In the genomic region with DNA sequence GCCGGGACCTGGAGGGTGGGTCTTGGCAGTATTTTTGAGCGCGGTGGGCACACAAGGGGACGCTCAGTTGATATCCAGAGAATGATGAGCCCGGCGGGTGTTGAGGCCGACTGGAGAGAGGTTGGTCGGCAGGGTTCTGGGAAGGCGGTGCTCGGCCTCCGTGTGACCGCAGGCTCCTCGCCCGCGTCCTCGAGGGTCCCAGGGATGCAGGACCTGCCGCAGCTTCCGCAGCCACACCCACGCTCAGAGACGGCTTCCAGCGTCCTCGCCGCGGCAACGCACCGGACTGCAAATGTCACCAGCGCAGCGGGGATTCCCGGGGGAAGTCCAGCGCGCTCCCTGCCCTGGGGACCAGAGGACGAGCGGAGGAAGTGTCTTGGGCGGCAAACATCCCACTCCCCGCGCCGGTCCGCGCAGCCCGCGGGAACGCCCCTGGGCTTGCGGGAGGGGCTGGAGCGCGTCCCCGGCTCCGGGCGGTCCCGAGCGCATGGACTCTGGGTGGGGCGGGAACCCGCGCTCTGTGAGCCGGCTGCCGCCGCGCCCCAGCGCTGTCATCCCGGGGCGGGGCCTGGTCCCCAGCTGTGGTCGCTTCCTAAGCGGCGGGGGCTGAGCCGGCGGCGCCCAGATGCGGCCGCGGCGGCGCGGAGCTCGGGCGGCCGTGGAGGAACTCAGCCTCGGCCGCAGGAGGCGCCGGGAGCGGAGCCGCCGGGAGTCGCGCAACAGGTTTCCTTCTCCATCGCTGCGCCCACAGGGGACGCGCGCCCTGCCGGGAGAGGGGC, we compare ENCODE assay signal across 1 cellular context.
TF ChIP-seq lines count a peak whose summit lies in the region.

TSS of gene STX11 (plus strand) at position 624 of the 779 bp plus-strand sequence. CDS start 36,111 bp downstream, outside the sequence.

TF ChIP-seq in HepG2, 621 proteins besides CTCF, POLR2A, EP300 and RAD21 (continued from another document and continues in another):
- TF ChIP-seq, protein P1, sequence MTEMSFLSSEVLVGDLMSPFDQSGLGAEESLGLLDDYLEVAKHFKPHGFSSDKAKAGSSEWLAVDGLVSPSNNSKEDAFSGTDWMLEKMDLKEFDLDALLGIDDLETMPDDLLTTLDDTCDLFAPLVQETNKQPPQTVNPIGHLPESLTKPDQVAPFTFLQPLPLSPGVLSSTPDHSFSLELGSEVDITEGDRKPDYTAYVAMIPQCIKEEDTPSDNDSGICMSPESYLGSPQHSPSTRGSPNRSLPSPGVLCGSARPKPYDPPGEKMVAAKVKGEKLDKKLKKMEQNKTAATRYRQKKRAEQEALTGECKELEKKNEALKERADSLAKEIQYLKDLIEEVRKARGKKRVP (CRISPR knock-in tag; IDR thresholded peaks at IDR 0.05), result no peak
- TF ChIP-seq HDAC1 (CRISPR knock-in tag; IDR thresholded peaks at IDR 0.05) (peak; percentile 77), ZNF775 (CRISPR knock-in tag; IDR thresholded peaks at IDR 0.05; ENCODE audit: borderline replicate concordance) (no peak), MAFF (IDR thresholded peaks at IDR 0.05; ENCODE audit: low read depth, low read length) (no peak), SAP130 (CRISPR knock-in tag; IDR thresholded peaks at IDR 0.05; ENCODE audit: low read depth) (peak; percentile 46; the same call in 1 of the 2 replicates), YEATS2 (CRISPR knock-in tag; IDR thresholded peaks at IDR 0.05; ENCODE audit: borderline replicate concordance) (no peak), ZSCAN9 (CRISPR knock-in tag; IDR thresholded peaks at IDR 0.05; ENCODE audit: borderline replicate concordance) (no peak), ZNF569 (CRISPR knock-in tag; IDR thresholded peaks at IDR 0.05; ENCODE audit: borderline replicate concordance) (no peak), SRSF4 (IDR thresholded peaks at IDR 0.05; ENCODE audit: low read depth, low read length, poor library complexity, severe bottlenecking) (no peak), BCLAF1 (IDR thresholded peaks at IDR 0.05) (no peak), ZNF564 (CRISPR knock-in tag; IDR thresholded peaks at IDR 0.05) (0 out of 2 replicates have a peak, but pooled peaks have one; percentile 25), ZNF652 (CRISPR knock-in tag; IDR thresholded peaks at IDR 0.05; ENCODE audit: borderline replicate concordance, low read depth) (no peak), SNAPC2 (CRISPR knock-in tag; IDR thresholded peaks at IDR 0.05) (no peak), KLF12 (CRISPR knock-in tag; IDR thresholded peaks at IDR 0.05; ENCODE audit: borderline replicate concordance) (peak; percentile 67; the same call in 1 of the 2 replicates), ZNF3 (CRISPR knock-in tag; IDR thresholded peaks at IDR 0.05) (no peak), ZNF451 (CRISPR knock-in tag; IDR thresholded peaks at IDR 0.05) (no peak), SP2 (CRISPR knock-in tag; IDR thresholded peaks at IDR 0.05) (no peak), KDM3A (CRISPR knock-in tag; IDR thresholded peaks at IDR 0.05; ENCODE audit: low read depth) (no peak), PITX1 (CRISPR knock-in tag; IDR thresholded peaks at IDR 0.05) (no peak), ZNF782 (CRISPR knock-in tag; IDR thresholded peaks at IDR 0.05; ENCODE audit: borderline replicate concordance) (no peak), HOXA3 (CRISPR knock-in tag; IDR thresholded peaks at IDR 0.05) (0 out of 2 replicates have a peak, but pooled peaks have one; percentile 25), ZNF546 (CRISPR knock-in tag; conservative IDR thresholded peaks at IDR 0.05) (no peak), ZBTB34 (CRISPR knock-in tag; IDR thresholded peaks at IDR 0.05) (no peak), MTA1 (CRISPR knock-in tag; IDR thresholded peaks at IDR 0.05; ENCODE audit: borderline replicate concordance) (no peak), ZNF44 (CRISPR knock-in tag; IDR thresholded peaks at IDR 0.05) (no peak), FOSL1 (CRISPR knock-in tag; IDR thresholded peaks at IDR 0.05; ENCODE audit: borderline replicate concordance) (no peak), NFYB (CRISPR knock-in tag; IDR thresholded peaks at IDR 0.05) (no peak), ZNF598 (CRISPR knock-in tag; IDR thresholded peaks at IDR 0.05; ENCODE audit: borderline replicate concordance) (peak; percentile 68; the same call in 1 of the 2 replicates), THYN1 (CRISPR knock-in tag; IDR thresholded peaks at IDR 0.05; ENCODE audit: borderline replicate concordance, low read depth) (no peak), ZNF878 (CRISPR knock-in tag; IDR thresholded peaks at IDR 0.05) (no peak), HNRNPUL1 (IDR thresholded peaks at IDR 0.05; ENCODE audit: low read depth, low read length) (no peak), E2F5 (CRISPR knock-in tag; conservative IDR thresholded peaks at IDR 0.05) (no peak), GTF2F1 (IDR thresholded peaks at IDR 0.05; ENCODE audit: low read length) (no peak), SATB2 (CRISPR knock-in tag; IDR thresholded peaks at IDR 0.05) (no peak)
- TF ChIP-seq, protein P2, sequence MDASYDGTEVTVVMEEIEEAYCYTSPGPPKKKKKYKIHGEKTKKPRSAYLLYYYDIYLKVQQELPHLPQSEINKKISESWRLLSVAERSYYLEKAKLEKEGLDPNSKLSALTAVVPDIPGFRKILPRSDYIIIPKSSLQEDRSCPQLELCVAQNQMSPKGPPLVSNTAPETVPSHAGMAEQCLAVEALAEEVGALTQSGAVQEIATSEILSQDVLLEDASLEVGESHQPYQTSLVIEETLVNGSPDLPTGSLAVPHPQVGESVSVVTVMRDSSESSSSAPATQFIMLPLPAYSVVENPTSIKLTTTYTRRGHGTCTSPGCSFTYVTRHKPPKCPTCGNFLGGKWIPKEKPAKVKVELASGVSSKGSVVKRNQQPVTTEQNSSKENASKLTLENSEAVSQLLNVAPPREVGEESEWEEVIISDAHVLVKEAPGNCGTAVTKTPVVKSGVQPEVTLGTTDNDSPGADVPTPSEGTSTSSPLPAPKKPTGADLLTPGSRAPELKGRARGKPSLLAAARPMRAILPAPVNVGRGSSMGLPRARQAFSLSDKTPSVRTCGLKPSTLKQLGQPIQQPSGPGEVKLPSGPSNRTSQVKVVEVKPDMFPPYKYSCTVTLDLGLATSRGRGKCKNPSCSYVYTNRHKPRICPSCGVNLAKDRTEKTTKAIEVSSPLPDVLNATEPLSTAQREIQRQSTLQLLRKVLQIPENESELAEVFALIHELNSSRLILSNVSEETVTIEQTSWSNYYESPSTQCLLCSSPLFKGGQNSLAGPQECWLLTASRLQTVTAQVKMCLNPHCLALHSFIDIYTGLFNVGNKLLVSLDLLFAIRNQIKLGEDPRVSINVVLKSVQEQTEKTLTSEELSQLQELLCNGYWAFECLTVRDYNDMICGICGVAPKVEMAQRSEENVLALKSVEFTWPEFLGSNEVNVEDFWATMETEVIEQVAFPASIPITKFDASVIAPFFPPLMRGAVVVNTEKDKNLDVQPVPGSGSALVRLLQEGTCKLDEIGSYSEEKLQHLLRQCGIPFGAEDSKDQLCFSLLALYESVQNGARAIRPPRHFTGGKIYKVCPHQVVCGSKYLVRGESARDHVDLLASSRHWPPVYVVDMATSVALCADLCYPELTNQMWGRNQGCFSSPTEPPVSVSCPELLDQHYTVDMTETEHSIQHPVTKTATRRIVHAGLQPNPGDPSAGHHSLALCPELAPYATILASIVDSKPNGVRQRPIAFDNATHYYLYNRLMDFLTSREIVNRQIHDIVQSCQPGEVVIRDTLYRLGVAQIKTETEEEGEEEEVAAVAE (CRISPR knock-in tag; IDR thresholded peaks at IDR 0.05; ENCODE audit: borderline replicate concordance), result no peak
- TF ChIP-seq, protein P3, sequence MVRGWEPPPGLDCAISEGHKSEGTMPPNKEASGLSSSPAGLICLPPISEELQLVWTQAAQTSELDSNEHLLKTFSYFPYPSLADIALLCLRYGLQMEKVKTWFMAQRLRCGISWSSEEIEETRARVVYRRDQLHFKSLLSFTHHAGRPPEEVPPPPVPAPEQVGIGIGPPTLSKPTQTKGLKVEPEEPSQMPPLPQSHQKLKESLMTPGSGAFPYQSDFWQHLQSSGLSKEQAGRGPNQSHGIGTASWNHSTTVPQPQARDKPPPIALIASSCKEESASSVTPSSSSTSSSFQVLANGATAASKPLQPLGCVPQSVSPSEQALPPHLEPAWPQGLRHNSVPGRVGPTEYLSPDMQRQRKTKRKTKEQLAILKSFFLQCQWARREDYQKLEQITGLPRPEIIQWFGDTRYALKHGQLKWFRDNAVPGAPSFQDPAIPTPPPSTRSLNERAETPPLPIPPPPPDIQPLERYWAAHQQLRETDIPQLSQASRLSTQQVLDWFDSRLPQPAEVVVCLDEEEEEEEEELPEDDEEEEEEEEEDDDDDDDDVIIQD (CRISPR knock-in tag; IDR thresholded peaks at IDR 0.05; ENCODE audit: low read depth), result no peak
- TF ChIP-seq, protein P4, sequence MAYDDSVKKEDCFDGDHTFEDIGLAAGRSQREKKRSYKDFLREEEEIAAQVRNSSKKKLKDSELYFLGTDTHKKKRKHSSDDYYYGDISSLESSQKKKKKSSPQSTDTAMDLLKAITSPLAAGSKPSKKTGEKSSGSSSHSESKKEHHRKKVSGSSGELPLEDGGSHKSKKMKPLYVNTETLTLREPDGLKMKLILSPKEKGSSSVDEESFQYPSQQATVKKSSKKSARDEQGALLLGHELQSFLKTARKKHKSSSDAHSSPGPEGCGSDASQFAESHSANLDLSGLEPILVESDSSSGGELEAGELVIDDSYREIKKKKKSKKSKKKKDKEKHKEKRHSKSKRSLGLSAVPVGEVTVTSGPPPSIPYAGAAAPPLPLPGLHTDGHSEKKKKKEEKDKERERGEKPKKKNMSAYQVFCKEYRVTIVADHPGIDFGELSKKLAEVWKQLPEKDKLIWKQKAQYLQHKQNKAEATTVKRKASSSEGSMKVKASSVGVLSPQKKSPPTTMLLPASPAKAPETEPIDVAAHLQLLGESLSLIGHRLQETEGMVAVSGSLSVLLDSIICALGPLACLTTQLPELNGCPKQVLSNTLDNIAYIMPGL (CRISPR knock-in tag; IDR thresholded peaks at IDR 0.05; ENCODE audit: borderline replicate concordance in 1 of 2, low read depth in 1 of 2), result 0 out of 4 replicates have a peak, but pooled peaks of 1 of the 2 experiments have one; percentile 34
- TF ChIP-seq, protein P5, sequence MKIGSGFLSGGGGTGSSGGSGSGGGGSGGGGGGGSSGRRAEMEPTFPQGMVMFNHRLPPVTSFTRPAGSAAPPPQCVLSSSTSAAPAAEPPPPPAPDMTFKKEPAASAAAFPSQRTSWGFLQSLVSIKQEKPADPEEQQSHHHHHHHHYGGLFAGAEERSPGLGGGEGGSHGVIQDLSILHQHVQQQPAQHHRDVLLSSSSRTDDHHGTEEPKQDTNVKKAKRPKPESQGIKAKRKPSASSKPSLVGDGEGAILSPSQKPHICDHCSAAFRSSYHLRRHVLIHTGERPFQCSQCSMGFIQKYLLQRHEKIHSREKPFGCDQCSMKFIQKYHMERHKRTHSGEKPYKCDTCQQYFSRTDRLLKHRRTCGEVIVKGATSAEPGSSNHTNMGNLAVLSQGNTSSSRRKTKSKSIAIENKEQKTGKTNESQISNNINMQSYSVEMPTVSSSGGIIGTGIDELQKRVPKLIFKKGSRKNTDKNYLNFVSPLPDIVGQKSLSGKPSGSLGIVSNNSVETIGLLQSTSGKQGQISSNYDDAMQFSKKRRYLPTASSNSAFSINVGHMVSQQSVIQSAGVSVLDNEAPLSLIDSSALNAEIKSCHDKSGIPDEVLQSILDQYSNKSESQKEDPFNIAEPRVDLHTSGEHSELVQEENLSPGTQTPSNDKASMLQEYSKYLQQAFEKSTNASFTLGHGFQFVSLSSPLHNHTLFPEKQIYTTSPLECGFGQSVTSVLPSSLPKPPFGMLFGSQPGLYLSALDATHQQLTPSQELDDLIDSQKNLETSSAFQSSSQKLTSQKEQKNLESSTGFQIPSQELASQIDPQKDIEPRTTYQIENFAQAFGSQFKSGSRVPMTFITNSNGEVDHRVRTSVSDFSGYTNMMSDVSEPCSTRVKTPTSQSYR (CRISPR knock-in tag; IDR thresholded peaks at IDR 0.05; ENCODE audit: borderline replicate concordance), result no peak
- TF ChIP-seq, protein P6, sequence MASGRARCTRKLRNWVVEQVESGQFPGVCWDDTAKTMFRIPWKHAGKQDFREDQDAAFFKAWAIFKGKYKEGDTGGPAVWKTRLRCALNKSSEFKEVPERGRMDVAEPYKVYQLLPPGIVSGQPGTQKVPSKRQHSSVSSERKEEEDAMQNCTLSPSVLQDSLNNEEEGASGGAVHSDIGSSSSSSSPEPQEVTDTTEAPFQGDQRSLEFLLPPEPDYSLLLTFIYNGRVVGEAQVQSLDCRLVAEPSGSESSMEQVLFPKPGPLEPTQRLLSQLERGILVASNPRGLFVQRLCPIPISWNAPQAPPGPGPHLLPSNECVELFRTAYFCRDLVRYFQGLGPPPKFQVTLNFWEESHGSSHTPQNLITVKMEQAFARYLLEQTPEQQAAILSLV (CRISPR knock-in tag; IDR thresholded peaks at IDR 0.05; ENCODE audit: borderline replicate concordance), result peak; percentile 70; the same call in 1 of the 2 replicates
